Comparison of ENCODE assay signal across 34 cellular contexts in the genomic region with DNA sequence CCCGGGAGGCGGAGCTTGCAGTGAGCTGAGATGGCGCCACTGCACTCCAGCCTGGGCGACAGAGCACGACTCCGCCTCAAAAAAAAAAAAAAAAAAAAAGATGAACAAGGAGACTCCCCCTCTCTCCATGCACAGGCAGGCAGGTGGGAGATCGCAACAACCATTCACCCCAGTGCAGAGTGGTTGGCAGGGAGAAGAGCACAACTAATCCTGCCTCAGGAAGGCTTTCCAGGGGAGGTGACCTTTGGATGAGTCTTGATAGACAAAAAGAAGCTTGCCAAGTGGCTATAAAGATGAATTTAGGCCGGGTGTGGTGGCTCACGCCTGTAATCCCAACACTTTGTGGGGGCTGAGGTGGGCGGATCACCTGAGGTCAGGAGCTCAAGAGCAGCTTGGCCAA. TPM values are rescaled to one million over a fixed set of nuclear protein-coding genes. Genes with fewer than 3 reads are reported as not detected.
"Had no signal": no experiment of that assay in that cellular context is flagged by ENCODE, and none has a peak within 500 bp of the region (broad histone marks: within the 10 kb centered on the region; RNA-seq: fewer than 3 reads in every experiment).

No MANE protein-coding gene starts in this region.

- H3K9me3 ChIP-seq: adrenal gland, ascending aorta, body of pancreas, breast epithelium had no signal

- H3K4me1 ChIP-seq: breast epithelium had no signal

- H3K27ac ChIP-seq: adrenal gland, ascending aorta, body of pancreas, brain microvascular endothelial cell, breast epithelium, cardiac muscle cell had no signal

- H3K27me3 ChIP-seq: adrenal gland, ascending aorta, body of pancreas, breast epithelium, cardiac muscle cell had no signal

- H3K4me3 ChIP-seq: adrenal gland, ascending aorta, body of pancreas, breast epithelium, cardiac muscle cell had no signal

- H3K36me3 ChIP-seq: adrenal gland, ascending aorta, brain microvascular endothelial cell, breast epithelium, cardiac muscle cell had no signal

- DNase-seq: activated effector memory CD4-positive, alpha-beta T cell treated with anti-CD3 and anti-CD28 coated beads, Interleukin-2, amount 50 U/mL, for 16 hours; activated effector memory CD4-positive, alpha-beta T cell treated with Interleukin-2 at 50 U/mL for 16 hours; activated gamma-delta T cell; activated gamma-delta T cell treated with Interleukin-2 at 50 U/mL for 16 hours; activated naive CD4-positive, alpha-beta T cell; activated naive CD4-positive, alpha-beta T cell treated with anti-CD3 and anti-CD28 coated beads for 36 hours; activated naive CD4-positive, alpha-beta T cell treated with anti-CD3 and anti-CD28 coated beads, Interleukin-2, amount 10 ng/mL, durations not matched to agents 7 days and 5 days; activated naive CD4-positive, alpha-beta T cell treated with anti-CD3 and anti-CD28 coated beads, Interleukin-2, amount 50 U/mL, for 16 hours; activated naive CD4-positive, alpha-beta T cell treated with Interleukin-2 at 50 U/mL for 16 hours; activated naive CD8-positive, alpha-beta T cell treated with anti-CD3 and anti-CD28 coated beads for 36 hours; activated naive CD8-positive, alpha-beta T cell treated with anti-CD3 and anti-CD28 coated beads, Interleukin-2, amount 10 ng/mL, durations not matched to agents 7 days and 5 days; activated naive CD8-positive, alpha-beta T cell treated with anti-CD3 and anti-CD28 coated beads, Interleukin-2, amount 50 U/mL, for 24 hours; activated T-cell treated with anti-CD3 and anti-CD28 coated beads, Interleukin-2, amount 50 U/mL, for 1 hour; activated T-cell treated with anti-CD3 and anti-CD28 coated beads, Interleukin-2, amount 50 U/mL, for 24 hours; activated T-cell treated with anti-CD3 and anti-CD28 coated beads, Interleukin-2, amount 50 U/mL, for 4 hours; activated T-cell treated with anti-CD3 and anti-CD28 coated beads, Interleukin-2, amount 50 U/mL, for 48 hours; activated T-cell treated with anti-CD3 and anti-CD28 coated beads, Interleukin-2, amount 50 U/mL, for 72 hours; adrenal gland; amniotic stem cell; amygdala; anterior cingulate cortex; aorta; body of pancreas; brain microvascular endothelial cell; caudate nucleus; central memory CD4-positive, alpha-beta T cell; cerebellar nuclear complex had no signal

- ATAC-seq: activated naive CD4-positive, alpha-beta T cell treated with anti-CD3 and anti-CD28 coated beads, Interleukin-2, amount 50 U/mL, for 72 hours; activated naive CD8-positive, alpha-beta T cell treated with anti-CD3 and anti-CD28 coated beads, Interleukin-2, amount 50 U/mL, for 24 hours; activated T-cell treated with anti-CD3 and anti-CD28 coated beads, Interleukin-2, amount 50 U/mL, for 4 hours; activated T-cell treated with anti-CD3 and anti-CD28 coated beads, Interleukin-2, amount 50 U/mL, for 72 hours; activated T-helper 17 cell treated with anti-CD3 and anti-CD28 coated beads, Interleukin-2, amount 50 U/mL, for 72 hours; body of pancreas had no signal

RNA-seq across cellular contexts. Expression of a gene that starts 30.0 kb away (rescaled TPM):
- total RNA-seq: activated naive CD4-positive, alpha-beta T cell treated with anti-CD3 and anti-CD28 coated beads, Interleukin-2, amount 50 U/mL, for 72 hours; activated naive CD8-positive, alpha-beta T cell treated with anti-CD3 and anti-CD28 coated beads for 36 hours; activated naive CD8-positive, alpha-beta T cell treated with anti-CD3 and anti-CD28 coated beads, Interleukin-2, amount 10 ng/mL, durations not matched to agents 7 days and 5 days; activated T-cell treated with anti-CD3 and anti-CD28 coated beads, Interleukin-2, amount 50 U/mL, for 4 hours; activated T-helper 1 cell treated with anti-CD3 and anti-CD28 coated beads, Interleukin-12 subunit alpha, Interleukin-12 subunit beta, Interleukin-2, Interleukin-4 antibody, amounts not matched to agents 30 ng/mL and 10 ng/mL and 1 ng/mL, durations not matched to agents 14 hours and 24 hours and 36 hours; activated T-helper 17 cell treated with anti-CD3 and anti-CD28 coated beads, Interleukin-2, amount 50 U/mL, for 72 hours; activated T-helper 2 cell treated with anti-CD3 and anti-CD28 coated beads, Interferon-gamma antibody, Interleukin-2, Interleukin-4, amounts not matched to agents 10 μg/mL and 5 μg/mL and 100 μg/mL, durations not matched to agents 14 hours and 24 hours and 36 hours; breast epithelium had no signal
- polyA plus RNA-seq: aorta had no signal
